Comparison of ENCODE assay signal across 17 cellular contexts in genomic region chr7:96344236-96344635, GRCh38.
A peak's percentile ranks its signal among the peaks of the same experiment; 100 is the strongest.
DNase-seq lines count a peak whose midpoint lies in the region; ATAC-seq lines count a peak whose summit lies in the region.
"Had no signal": no experiment of that assay in that cellular context is flagged by ENCODE, and none has a peak within 500 bp of the region (broad histone marks: within the 10 kb centered on the region; RNA-seq: fewer than 3 reads in every experiment).

No MANE protein-coding gene starts in this region.

- H3K27me3 ChIP-seq in HAP-1 (ENCODE audit: low read depth): 0 out of 2 replicates have a peak, but pooled peaks cover 3% of the 10 kb centered on the region

- H3K9me3 ChIP-seq in HAP-1: no peaks in the 10 kb centered on the region

- DNase-seq in iris pigment epithelial cell (ENCODE audit: low read depth) (peak; percentile 9), DMS153 (lab: John Stamatoyannopoulos, UW) (no peak), HAP-1 (ENCODE audit: low spot score in 2 of 2) (no peak)
- DNase-seq: ACHN, DMS79, Karpas-422, NCI-H1417 treated with DMSO at 0.1 percent for 48 hours, NCI-H1930, NCI-H345, NCI-H524 treated with DMSO at 0.1 percent for 48 hours, PC-3, SIG-M5 had no signal

- no peak overlapping the region for H3K4me3 ChIP-seq in HAP-1

- no peaks in the 10 kb centered on the region for H3K36me3 ChIP-seq in HAP-1 (replicated peaks)

- peak; percentile 56 for ATAC-seq in GM19452 (IDR thresholded peaks at IDR 0.05; ENCODE audit: unreplicated experiment)
- ATAC-seq in HG02610 (IDR thresholded peaks at IDR 0.05; ENCODE audit: unreplicated experiment): peak; percentile 65
- peak; percentile 61 for ATAC-seq in HG03565 (IDR thresholded peaks at IDR 0.05; ENCODE audit: unreplicated experiment)
- no peak for ATAC-seq in GM19328 (IDR thresholded peaks at IDR 0.05; ENCODE audit: unreplicated experiment)
- ATAC-seq in HG02840 (IDR thresholded peaks at IDR 0.05; ENCODE audit: low FRiP score, unreplicated experiment): no peak
- ATAC-seq: PC-3 had no signal

- in situ Hi-C loops in HAP-1 (cut with MboI; ENCODE audit: low sequenced_read_pairs): no loop called here

- H3K4me1 ChIP-seq in HAP-1: no peaks in the 10 kb centered on the region

Comparison
In these comparisons a context has a peak if more than half of its experiments do, and no peak if none do; other contexts are left out.
1. ATAC-seq: peak in GM19452 (single experiment), HG02610 (single experiment) and HG03565 (single experiment); none in GM19328 (single experiment) and HG02840 (single experiment).